Comparison of ENCODE assay signal across 25 cellular contexts in genomic region chr1:242605521-242605920, GRCh38.
"Had no signal": no experiment of that assay in that cellular context is flagged by ENCODE, and none has a peak within 500 bp of the region (broad histone marks: within the 10 kb centered on the region; RNA-seq: fewer than 3 reads in every experiment).

No MANE protein-coding gene starts in this region.

- H3K4me1 ChIP-seq: colonic mucosa, gastroesophageal sphincter, parathyroid adenoma, psoas muscle, spleen, suprapubic skin, tibial artery, upper lobe of right lung had no signal

- ATAC-seq: activated CD4-positive, CD25-positive, alpha-beta regulatory T cell treated with anti-CD3 and anti-CD28 coated beads, Interleukin-2, amount 50 U/mL, for 24 hours; gastroesophageal sphincter; left colon; naive thymus-derived CD4-positive, alpha-beta T cell; psoas muscle; right cardiac atrium; upper lobe of right lung had no signal

- H3K27me3 ChIP-seq: colonic mucosa, gastroesophageal sphincter, hepatocyte, suprapubic skin, tibial artery, upper lobe of right lung had no signal

- DNase-seq: activated CD4-positive, alpha-beta T cell treated with anti-CD3 and anti-CD28 coated beads for 48 hours; activated CD4-positive, alpha-beta T cell treated with anti-CD3 and anti-CD28 coated beads, Interleukin-2, amount 50 U/mL, for 48 hours; activated CD8-positive, alpha-beta memory T cell treated with anti-CD3 and anti-CD28 coated beads for 24 hours; activated effector memory CD4-positive, alpha-beta T cell treated with Interleukin-2 at 50 U/mL for 16 hours; activated naive CD4-positive, alpha-beta T cell treated with Interleukin-2 at 50 U/mL for 16 hours; activated naive CD8-positive, alpha-beta T cell treated with anti-CD3 and anti-CD28 coated beads, Interleukin-2, amount 10 ng/mL, durations not matched to agents 7 days and 5 days; amniotic stem cell; colonic mucosa; effector CD8-positive, alpha-beta T cell; left colon; naive thymus-derived CD4-positive, alpha-beta T cell; nucleus accumbens; psoas muscle; right cardiac atrium; spleen; stimulated activated naive CD4-positive, alpha-beta T cell; T-helper 9 cell; tibial artery; upper lobe of right lung; WERI-Rb-1 had no signal

- H3K36me3 ChIP-seq: colonic mucosa, gastroesophageal sphincter, spleen, suprapubic skin, tibial artery, upper lobe of right lung, WERI-Rb-1 had no signal

- H3K9me3 ChIP-seq: colonic mucosa, gastroesophageal sphincter, psoas muscle, suprapubic skin, tibial artery, upper lobe of right lung had no signal

- H3K27ac ChIP-seq: colonic mucosa, gastroesophageal sphincter, hepatocyte, parathyroid adenoma, psoas muscle, spleen, suprapubic skin, tibial artery, upper lobe of right lung, WERI-Rb-1 had no signal

- H3K4me3 ChIP-seq: colonic mucosa, gastroesophageal sphincter, hepatocyte, psoas muscle, spleen, suprapubic skin, tibial artery, upper lobe of right lung had no signal
